In the genomic region with DNA sequence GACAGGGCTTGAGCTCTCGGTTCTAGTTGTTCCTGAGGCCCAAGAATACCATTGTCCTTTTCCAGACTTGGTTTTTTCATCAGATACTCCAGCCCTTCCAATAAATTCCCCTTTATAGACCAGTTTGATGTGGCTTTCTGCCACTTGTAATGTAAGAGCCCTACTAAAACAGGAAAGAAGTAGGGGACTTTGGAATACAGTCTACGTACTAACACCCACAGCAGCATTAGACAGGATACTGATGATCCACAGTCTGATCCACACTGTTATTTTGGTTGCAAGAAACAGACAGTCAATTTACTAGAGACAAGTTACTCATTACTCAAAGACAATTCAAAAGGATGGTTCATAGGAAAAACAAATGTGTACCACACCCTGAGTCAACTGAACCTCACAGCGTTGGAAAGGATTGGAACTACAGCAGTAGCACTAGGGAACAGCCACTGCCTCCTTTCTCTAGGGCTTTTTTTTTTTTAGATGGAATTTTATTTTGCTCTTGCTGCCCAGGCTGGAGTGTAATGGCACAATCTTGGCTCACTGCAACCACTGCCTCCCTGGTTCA, we compare ENCODE assay signal across 18 cellular contexts. TPM values are rescaled to one million over a fixed set of nuclear protein-coding genes. Genes with fewer than 3 reads are reported as not detected.
DNase-seq lines count a peak whose midpoint lies in the region; ATAC-seq, FAIRE-seq and TF ChIP-seq lines count a peak whose summit lies in the region.
"Had no signal": no experiment of that assay in that cellular context is flagged by ENCODE, and none has a peak within 500 bp of the region (broad histone marks: within the 10 kb centered on the region; RNA-seq: fewer than 3 reads in every experiment).

No MANE protein-coding gene starts in this region.

- no peak overlapping the region for H3K4me3 Mint-ChIP-seq in MCF 10A (ENCODE audit: unreplicated experiment)
- no peak overlapping the region for H3K4me3 Mint-ChIP-seq in dendritic cell treated with granulocyte-macrophage colony-stimulating factor and Interleukin-4, amounts not matched to agents 40 ng/mL and 50 ng/mL, for 4 days
- no peak overlapping the region for H3K4me3 Mint-ChIP-seq in activated T-helper 17 cell treated with anti-CD3 and anti-CD28 coated beads, Interleukin-2, amount 50 U/mL, for 72 hours
- H3K4me3 Mint-ChIP-seq: H9 had no signal

- no peak overlapping the region for H3K27ac Mint-ChIP-seq in MCF 10A (ENCODE audit: low read depth, unreplicated experiment)
- peak overlapping the region; percentile 41 for H3K27ac Mint-ChIP-seq in dendritic cell treated with granulocyte-macrophage colony-stimulating factor and Interleukin-4, amounts not matched to agents 40 ng/mL and 50 ng/mL, for 4 days
- no peak overlapping the region for H3K27ac Mint-ChIP-seq in activated T-helper 17 cell treated with anti-CD3 and anti-CD28 coated beads, Interleukin-2, amount 50 U/mL, for 72 hours
- H3K27ac Mint-ChIP-seq: H9 had no signal

- no peaks in the 10 kb centered on the region for H3K36me3 Mint-ChIP-seq in MCF 10A (ENCODE audit: insufficient read depth, unreplicated experiment)
- H3K36me3 Mint-ChIP-seq in dendritic cell treated with granulocyte-macrophage colony-stimulating factor and Interleukin-4, amounts not matched to agents 40 ng/mL and 50 ng/mL, for 4 days (ENCODE audit: low read depth) = no peaks in the 10 kb centered on the region
- no peaks in the 10 kb centered on the region for H3K36me3 Mint-ChIP-seq in activated T-helper 17 cell treated with anti-CD3 and anti-CD28 coated beads, Interleukin-2, amount 50 U/mL, for 72 hours (ENCODE audit: low read depth)

- DNase-seq in mammary epithelial cell (peak; percentile 47), MCF 10A (ENCODE audit: unreplicated experiment) (no peak), HepG2 (ENCODE audit: low spot score) (no peak), foreskin melanocyte (no peak), H4 (ENCODE audit: low spot score) (no peak), hippocampal formation (lab: John Stamatoyannopoulos, UW) (no peak)
- DNase-seq: 8988T, Caco-2, DMS53, H9, NCI-H1417 treated with DMSO at 0.1 percent for 48 hours, NCI-H2029 treated with DMSO at 0.1 percent for 48 hours, NCI-H526 had no signal

- CTCF ChIA-PET in mammary epithelial cell (lab: Charles Lee; ENCODE audit: low non-redundant PET) = no interaction called here
- CTCF ChIA-PET in MCF 10A (lab: Yijun Ruan, JAX) = no interaction called here
- CTCF ChIA-PET in HepG2 (lab: Yijun Ruan, JAX; ENCODE audit: low intra/inter-chr PET ratio, low total read pairs) = interaction anchor here (3.7 kb wide), 1 partner anchor 44 kb away, joined by 37 read pairs; no protein-coding TSS in a partner anchor

- BruUV-seq in mammary epithelial cell (replicated peaks; lab: Mats Ljungman, UMichigan) (no TSS peak), MCF 10A (replicated peaks; lab: Mats Ljungman, UMichigan) (no TSS peak), HepG2 (replicated peaks; lab: Mats Ljungman, UMichigan) (no TSS peak)

- intact Hi-C loops in mammary epithelial cell (cut with micrococcal nuclease) = no loop called here
- intact Hi-C loops in MCF 10A (cut with micrococcal nuclease) = no loop called here
- intact Hi-C loops in dendritic cell treated with granulocyte-macrophage colony-stimulating factor and Interleukin-4, amounts not matched to agents 40 ng/mL and 50 ng/mL, for 4 days (cut with micrococcal nuclease) = no loop called here
- intact Hi-C loops in HepG2 (cut with micrococcal nuclease; ENCODE audit: unreplicated experiment) = no loop called here

- H3K27me3 ChIP-seq in mammary epithelial cell (ENCODE audit: insufficient read depth, low read length) (no peaks in the 10 kb centered on the region), HepG2 (ENCODE audit: control insufficient read depth in 1 of 2, insufficient read depth in 2 of 2, low read length in 2 of 2) (peaks cover 0 to 3% of the 10 kb centered on the region in 2 experiments; a peak in 1 of 5 replicates)

- in situ Hi-C loops in mammary epithelial cell (cut with MboI; ENCODE audit: low sequenced_read_pairs in 2 of 2) = loop anchor here (25.0 kb wide), 1 partner anchor 474 kb away; no protein-coding TSS in a partner anchor
- in situ Hi-C loops in HepG2 (cut with HindIII; ENCODE audit: extremely low pct_ligation_motif_present, low pct_unique_long_range_greater_than_20kb) = no loop called here

- no peak for TF ChIP-seq EP300 in HepG2 (IDR thresholded peaks at IDR 0.05; ENCODE audit: low read depth in 2 of 2, low read length in 2 of 2)
- no peak for TF ChIP-seq EP300 in HepG2 (CRISPR knock-in tag; IDR thresholded peaks at IDR 0.05; ENCODE audit: borderline replicate concordance)

- no peak for TF ChIP-seq RAD21 in HepG2 (CRISPR knock-in tag; IDR thresholded peaks at IDR 0.05)

- ATAC-seq in HepG2 = peak; percentile 12; the same call in 2 of the 3 replicates
- ATAC-seq in activated T-helper 17 cell treated with anti-CD3 and anti-CD28 coated beads, Interleukin-2, amount 50 U/mL, for 72 hours (replicated peaks) = no peak

- no peaks in the 10 kb centered on the region for H3K27me3 Mint-ChIP-seq in MCF 10A (ENCODE audit: insufficient read depth, unreplicated experiment)
- H3K27me3 Mint-ChIP-seq in dendritic cell treated with granulocyte-macrophage colony-stimulating factor and Interleukin-4, amounts not matched to agents 40 ng/mL and 50 ng/mL, for 4 days = peaks cover 3% of the 10 kb centered on the region
- no peaks in the 10 kb centered on the region for H3K27me3 Mint-ChIP-seq in activated T-helper 17 cell treated with anti-CD3 and anti-CD28 coated beads, Interleukin-2, amount 50 U/mL, for 72 hours

- TF ChIP-seq CTCF in mammary epithelial cell (conservative IDR thresholded peaks at IDR 0.05 in 1 of 2, IDR thresholded peaks at IDR 0.05 in 1 of 2; ENCODE audit: extremely low read depth in 1 of 2, insufficient read depth in 1 of 2, low read depth in 1 of 2, low read length in 2 of 2) = no peak
- no peak for TF ChIP-seq CTCF in MCF 10A (IDR thresholded peaks at IDR 0.05; ENCODE audit: unreplicated experiment)
- no peak for TF ChIP-seq CTCF in HepG2 (CRISPR knock-in tag; IDR thresholded peaks at IDR 0.05)

- POLR2A ChIA-PET in MCF 10A (lab: Yijun Ruan, JAX) = interaction anchor here (0.8 kb wide), 1 partner anchor 12 kb away, joined by 3 read pairs; no protein-coding TSS in a partner anchor
- POLR2A ChIA-PET in HepG2 (lab: Yijun Ruan, JAX) = interaction anchor here (3.3 kb wide), 1 partner anchor 45 kb away, joined by 28 read pairs; no protein-coding TSS in a partner anchor

- no peaks in the 10 kb centered on the region for H3K9me3 ChIP-seq in mammary epithelial cell (replicated peaks; ENCODE audit: insufficient read depth, low read length)
- H3K9me3 ChIP-seq in HepG2 (ENCODE audit: low read length) = no peaks in the 10 kb centered on the region
- H3K9me3 ChIP-seq: Caco-2 had no signal

- H3K4me3 ChIP-seq in mammary epithelial cell (replicated peaks in 1 of 3; ENCODE audit: insufficient read depth in 1 of 3, low read depth in 2 of 3, low read length in 3 of 3) (no peak overlapping the region), HepG2 (replicated peaks in 1 of 3; ENCODE audit: insufficient read depth in 1 of 3, low read depth in 2 of 3, low read length in 3 of 3) (no peak overlapping the region)

- no peak overlapping the region for H3K4me2 ChIP-seq in mammary epithelial cell (ENCODE audit: insufficient read depth, low read depth, low read length)
- H3K4me2 ChIP-seq in HepG2 (ENCODE audit: low read depth, low read length) = no peak overlapping the region
- H3K4me2 ChIP-seq: KMS-11 had no signal

- WGBS in mammary epithelial cell (ENCODE audit: low coverage, missing lambda C conversion rate) = 72% methylated on average over 3 of the region's 3 CpGs
- WGBS in HepG2 (ENCODE audit: low lambda C conversion rate) = 8% methylated on average over 3 of the region's 3 CpGs

- TF ChIP-seq POLR2A in HepG2 (IDR thresholded peaks at IDR 0.05; ENCODE audit: insufficient read depth in 1 of 2, low read depth in 2 of 2, low read length in 2 of 2) = no peak

- no peak for FAIRE-seq in HepG2 (lab: Jason Lieb, UNC)
- FAIRE-seq: GM18507 had no signal

- H3K9ac ChIP-seq in mammary epithelial cell (ENCODE audit: insufficient read depth, low read length) (no peak overlapping the region), HepG2 (ENCODE audit: insufficient read depth, low read depth, low read length) (no peak overlapping the region)
- H3K9ac ChIP-seq: KMS-11 had no signal

- no peaks in the 10 kb centered on the region for H3K4me1 Mint-ChIP-seq in MCF 10A (ENCODE audit: insufficient read depth, unreplicated experiment)
- H3K4me1 Mint-ChIP-seq in dendritic cell treated with granulocyte-macrophage colony-stimulating factor and Interleukin-4, amounts not matched to agents 40 ng/mL and 50 ng/mL, for 4 days (ENCODE audit: low read depth) = peaks cover 5% of the 10 kb centered on the region
- no peaks in the 10 kb centered on the region for H3K4me1 Mint-ChIP-seq in activated T-helper 17 cell treated with anti-CD3 and anti-CD28 coated beads, Interleukin-2, amount 50 U/mL, for 72 hours

- H3K9me3 Mint-ChIP-seq in MCF 10A (ENCODE audit: unreplicated experiment) = no peaks in the 10 kb centered on the region
- H3K9me3 Mint-ChIP-seq in dendritic cell treated with granulocyte-macrophage colony-stimulating factor and Interleukin-4, amounts not matched to agents 40 ng/mL and 50 ng/mL, for 4 days = no peaks in the 10 kb centered on the region
- no peaks in the 10 kb centered on the region for H3K9me3 Mint-ChIP-seq in activated T-helper 17 cell treated with anti-CD3 and anti-CD28 coated beads, Interleukin-2, amount 50 U/mL, for 72 hours

- H3K79me2 ChIP-seq in mammary epithelial cell (ENCODE audit: insufficient read depth, low read length) (no peaks in the 10 kb centered on the region), HepG2 (ENCODE audit: insufficient read depth, low read length) (no peaks in the 10 kb centered on the region)

- H3K4me1 ChIP-seq in mammary epithelial cell (ENCODE audit: insufficient read depth, low read length) = no peaks in the 10 kb centered on the region
- H3K4me1 ChIP-seq in HepG2 (ENCODE audit: insufficient read depth, low read length) = peaks cover 26% of the 10 kb centered on the region

- H3K36me3 ChIP-seq in mammary epithelial cell (ENCODE audit: insufficient read depth, low read length) (no peaks in the 10 kb centered on the region), HepG2 (replicated peaks in 1 of 2; ENCODE audit: control insufficient read depth in 1 of 2, insufficient read depth in 2 of 2, low read length in 2 of 2) (no peaks in the 10 kb centered on the region)

- H2AFZ ChIP-seq in mammary epithelial cell (ENCODE audit: low read depth, low read length) (no peak overlapping the region), HepG2 (ENCODE audit: low read length) (no peak overlapping the region)

- dilution Hi-C loops in mammary epithelial cell (cut with HindIII; ENCODE audit: low sequenced_read_pairs) = loop anchor here (5.0 kb wide), 1 partner anchor 86 kb away; no protein-coding TSS in a partner anchor

- H4K20me1 ChIP-seq in mammary epithelial cell (ENCODE audit: insufficient read depth, low read length) (no peaks in the 10 kb centered on the region), HepG2 (ENCODE audit: insufficient read depth, low read length) (no peaks in the 10 kb centered on the region)

- no peak overlapping the region for H3K27ac ChIP-seq in mammary epithelial cell (ENCODE audit: insufficient read depth, low read depth, low read length)
- no peak overlapping the region for H3K27ac ChIP-seq in HepG2 (ENCODE audit: extremely low read length, insufficient read depth, low read length)
- H3K27ac ChIP-seq: KMS-11, RWPE1 had no signal

RNA-seq across cellular contexts. Expression of a gene that starts 45.9 kb away (rescaled TPM):
- total RNA-seq in mammary epithelial cell (10 to 100 TPM; 50.1 to 79.9 TPM), MCF 10A (2022) (51.0 and 58.7 TPM in 2 replicates), HepG2 (2016; rRNA removed; fragmentation: Illumina TruSeq; extraction: Trizol) (69.1 and 70.9 TPM in 2 replicates)
- polyA plus RNA-seq in mammary epithelial cell (20.5 TPM), HepG2 (2011; rRNA removed) (25.2 and 27.4 TPM in 2 replicates)
- polyA minus RNA-seq in mammary epithelial cell = 146 TPM
- 28.7 and 34.2 TPM in 2 replicates for total RNA-seq in HepG2 (2016; cell fraction: cytosol; rRNA removed; fragmentation: Illumina TruSeq; extraction: Trizol; ENCODE audit: low read depth)
- total RNA-seq in HepG2 (2016; cell fraction: insoluble cytoplasmic fraction; rRNA removed; fragmentation: Illumina TruSeq; extraction: Trizol) = 60.8 and 66.7 TPM in 2 replicates
- total RNA-seq in HepG2 (2016; cell fraction: membrane; rRNA removed; fragmentation: Illumina TruSeq; extraction: Trizol) = 34.4 and 35.2 TPM in 2 replicates
- total RNA-seq in HepG2 (2016; cell fraction: nucleus; rRNA removed; fragmentation: Illumina TruSeq; extraction: Trizol) = 74.9 and 87.2 TPM in 2 replicates
- 9.5 and 15.5 TPM in 2 replicates for polyA plus RNA-seq in HepG2 (2011; cell fraction: cytosol; rRNA removed)
- polyA plus RNA-seq in HepG2 (2011; cell fraction: nucleus; rRNA removed) = 22.1 and 24.5 TPM in 2 replicates
- polyA plus RNA-seq in HepG2 (2012) = 18.1 and 18.8 TPM in 2 replicates
- polyA plus RNA-seq in HepG2 (2016; cell fraction: cytosol; fragmentation: Illumina TruSeq; extraction: Trizol; ENCODE audit: low read depth) = 1.1 and 1.2 TPM in 2 replicates
- 22.4 and 23.2 TPM in 2 replicates for polyA plus RNA-seq in HepG2 (2016; cell fraction: insoluble cytoplasmic fraction; fragmentation: Illumina TruSeq; extraction: Trizol; ENCODE audit: low read depth)
- 3.0 and 3.5 TPM in 2 replicates for polyA plus RNA-seq in HepG2 (2016; cell fraction: membrane; fragmentation: Illumina TruSeq; extraction: Trizol; ENCODE audit: low read depth)
- polyA plus RNA-seq in HepG2 (2016; cell fraction: nucleus; fragmentation: Illumina TruSeq; extraction: Trizol; ENCODE audit: insufficient read depth, low read depth) = 29.6 and 33.8 TPM in 2 replicates
- polyA minus RNA-seq in HepG2 (2011; rRNA and poly(A)+ RNA removed; ENCODE audit: low replicate concordance) = 248 and 289 TPM in 2 replicates
- polyA minus RNA-seq in HepG2 (2011; cell fraction: cytosol; rRNA and poly(A)+ RNA removed) = 47.7 and 70.8 TPM in 2 replicates
- 160 and 215 TPM in 2 replicates for polyA minus RNA-seq in HepG2 (2011; cell fraction: nucleus; rRNA and poly(A)+ RNA removed)
- total RNA-seq in H4 (2014; rRNA removed; shearing (Covaris generic)) = 28.1 and 31.5 TPM in 2 replicates
- total RNA-seq in activated T-helper 17 cell treated with anti-CD3 and anti-CD28 coated beads, Interleukin-2, amount 50 U/mL, for 72 hours = 10 to 100 TPM; 48.9 to 51.3 TPM
